In the genomic region with DNA sequence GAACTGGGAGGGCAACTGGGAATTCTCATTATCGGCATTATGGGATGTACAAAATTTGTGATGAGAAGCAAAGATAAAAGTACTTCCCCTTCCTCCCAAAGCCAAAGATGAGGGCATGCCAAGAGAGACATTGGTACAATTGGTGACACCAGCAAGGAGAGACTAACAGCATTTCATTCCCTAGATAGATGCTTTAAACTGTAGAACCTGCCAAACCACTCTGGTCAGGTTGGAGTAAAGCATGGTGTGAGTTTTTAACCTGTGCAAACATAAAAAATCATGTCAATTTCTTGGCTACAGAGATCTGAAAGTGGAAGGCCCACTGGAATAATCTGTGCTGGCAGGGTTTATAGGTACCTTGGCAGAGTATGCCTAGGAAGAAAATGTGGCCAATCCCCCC, we compare ENCODE assay signal across 1 cellular context.
TF ChIP-seq lines count a peak whose summit lies in the region.

No MANE protein-coding gene starts in this region.

TF ChIP-seq in H1, 55 proteins besides CTCF, POLR2A, EP300 and RAD21:
- no peak for TF ChIP-seq CTBP2 (IDR thresholded peaks at IDR 0.05; ENCODE audit: borderline replicate concordance, insufficient read depth, insufficient read length, low read length)
- TF ChIP-seq ZNF274 (IDR thresholded peaks at IDR 0.05; ENCODE audit: borderline replicate concordance, extremely low read depth, low read length): no peak
TF ChIP-seq in H1: peak in this region for 0.
